39 cellular contexts compared by ENCODE assay signal in genomic region chr7:126499481-126499880, GRCh38.
"Had no signal": no experiment of that assay in that cellular context is flagged by ENCODE, and none has a peak within 500 bp of the region (broad histone marks: within the 10 kb centered on the region; RNA-seq: fewer than 3 reads in every experiment).

No MANE protein-coding gene starts in this region.

- H3K9me3 Mint-ChIP-seq: activated naive CD4-positive, alpha-beta T cell treated with anti-CD3 and anti-CD28 coated beads, Interleukin-2, amount 10 ng/mL, durations not matched to agents 7 days and 5 days; activated naive CD8-positive, alpha-beta T cell treated with anti-CD3 and anti-CD28 coated beads, Interleukin-2, amount 10 ng/mL, durations not matched to agents 7 days and 5 days; activated T-cell treated with anti-CD3 and anti-CD28 coated beads, Interleukin-2, amount 50 U/mL, for 24 hours; activated T-cell treated with anti-CD3 and anti-CD28 coated beads, Interleukin-2, amount 50 U/mL, for 4 hours; activated T-helper 1 cell treated with anti-CD3 and anti-CD28 coated beads, Interleukin-12 subunit alpha, Interleukin-12 subunit beta, Interleukin-2, Interleukin-4 antibody, amounts not matched to agents 30 ng/mL and 10 ng/mL and 1 ng/mL, durations not matched to agents 14 hours and 24 hours and 36 hours; brain had no signal

- H3K4me3 Mint-ChIP-seq: activated naive CD4-positive, alpha-beta T cell treated with anti-CD3 and anti-CD28 coated beads for 36 hours; activated naive CD4-positive, alpha-beta T cell treated with anti-CD3 and anti-CD28 coated beads, Interleukin-2, amount 10 ng/mL, durations not matched to agents 7 days and 5 days; activated naive CD4-positive, alpha-beta T cell treated with anti-CD3 and anti-CD28 coated beads, Interleukin-2, amount 50 U/mL, for 24 hours; activated naive CD8-positive, alpha-beta T cell; activated naive CD8-positive, alpha-beta T cell treated with anti-CD3 and anti-CD28 coated beads for 36 hours; activated naive CD8-positive, alpha-beta T cell treated with anti-CD3 and anti-CD28 coated beads, Interleukin-2, amount 10 ng/mL, durations not matched to agents 7 days and 5 days; activated naive CD8-positive, alpha-beta T cell treated with anti-CD3 and anti-CD28 coated beads, Interleukin-2, amount 50 U/mL, for 24 hours; activated T-cell treated with anti-CD3 and anti-CD28 coated beads, Interleukin-2, amount 50 U/mL, for 24 hours; activated T-cell treated with anti-CD3 and anti-CD28 coated beads, Interleukin-2, amount 50 U/mL, for 4 hours; activated T-helper 1 cell treated with anti-CD3 and anti-CD28 coated beads, Interleukin-12 subunit alpha, Interleukin-12 subunit beta, Interleukin-2, Interleukin-4 antibody, amounts not matched to agents 30 ng/mL and 10 ng/mL and 1 ng/mL, durations not matched to agents 14 hours and 24 hours and 36 hours; activated T-helper 17 cell treated with anti-CD3 and anti-CD28 coated beads, Interleukin-2, amount 50 U/mL, for 72 hours; brain; central memory CD8-positive, alpha-beta T cell had no signal

- H3K27me3 Mint-ChIP-seq: activated naive CD4-positive, alpha-beta T cell treated with anti-CD3 and anti-CD28 coated beads, Interleukin-2, amount 10 ng/mL, durations not matched to agents 7 days and 5 days; activated naive CD4-positive, alpha-beta T cell treated with anti-CD3 and anti-CD28 coated beads, Interleukin-2, amount 50 U/mL, for 24 hours; activated naive CD8-positive, alpha-beta T cell; activated naive CD8-positive, alpha-beta T cell treated with anti-CD3 and anti-CD28 coated beads for 36 hours; activated naive CD8-positive, alpha-beta T cell treated with anti-CD3 and anti-CD28 coated beads, Interleukin-2, amount 10 ng/mL, durations not matched to agents 7 days and 5 days; activated naive CD8-positive, alpha-beta T cell treated with anti-CD3 and anti-CD28 coated beads, Interleukin-2, amount 50 U/mL, for 24 hours; activated T-cell treated with anti-CD3 and anti-CD28 coated beads, Interleukin-2, amount 50 U/mL, for 24 hours; activated T-helper 17 cell treated with anti-CD3 and anti-CD28 coated beads, Interleukin-2, amount 50 U/mL, for 72 hours; brain; central memory CD8-positive, alpha-beta T cell had no signal

- H3K4me3 ChIP-seq: adrenal gland, ascending aorta, body of pancreas, breast epithelium, cardiac muscle cell had no signal

- H3K27ac ChIP-seq: adrenal gland, ascending aorta, body of pancreas, brain microvascular endothelial cell, breast epithelium, cardiac muscle cell had no signal

- H3K4me1 Mint-ChIP-seq: activated naive CD4-positive, alpha-beta T cell treated with anti-CD3 and anti-CD28 coated beads, Interleukin-2, amount 10 ng/mL, durations not matched to agents 7 days and 5 days; activated naive CD4-positive, alpha-beta T cell treated with anti-CD3 and anti-CD28 coated beads, Interleukin-2, amount 50 U/mL, for 24 hours; activated naive CD8-positive, alpha-beta T cell treated with anti-CD3 and anti-CD28 coated beads for 36 hours; activated naive CD8-positive, alpha-beta T cell treated with anti-CD3 and anti-CD28 coated beads, Interleukin-2, amount 10 ng/mL, durations not matched to agents 7 days and 5 days; activated naive CD8-positive, alpha-beta T cell treated with anti-CD3 and anti-CD28 coated beads, Interleukin-2, amount 50 U/mL, for 24 hours; activated T-helper 17 cell treated with anti-CD3 and anti-CD28 coated beads, Interleukin-2, amount 50 U/mL, for 72 hours; central memory CD8-positive, alpha-beta T cell had no signal

- H3K27ac Mint-ChIP-seq: activated naive CD4-positive, alpha-beta T cell treated with anti-CD3 and anti-CD28 coated beads for 36 hours; activated naive CD4-positive, alpha-beta T cell treated with anti-CD3 and anti-CD28 coated beads, Interleukin-2, amount 10 ng/mL, durations not matched to agents 7 days and 5 days; activated naive CD4-positive, alpha-beta T cell treated with anti-CD3 and anti-CD28 coated beads, Interleukin-2, amount 50 U/mL, for 24 hours; activated naive CD4-positive, alpha-beta T cell treated with anti-CD3 and anti-CD28 coated beads, Interleukin-2, amount 50 U/mL, for 72 hours; activated naive CD8-positive, alpha-beta T cell; activated naive CD8-positive, alpha-beta T cell treated with anti-CD3 and anti-CD28 coated beads for 36 hours; activated naive CD8-positive, alpha-beta T cell treated with anti-CD3 and anti-CD28 coated beads, Interleukin-2, amount 10 ng/mL, durations not matched to agents 7 days and 5 days; activated naive CD8-positive, alpha-beta T cell treated with anti-CD3 and anti-CD28 coated beads, Interleukin-2, amount 50 U/mL, for 24 hours; activated T-cell treated with anti-CD3 and anti-CD28 coated beads, Interleukin-2, amount 50 U/mL, for 24 hours; activated T-helper 1 cell treated with anti-CD3 and anti-CD28 coated beads, Interleukin-12 subunit alpha, Interleukin-12 subunit beta, Interleukin-2, Interleukin-4 antibody, amounts not matched to agents 30 ng/mL and 10 ng/mL and 1 ng/mL, durations not matched to agents 14 hours and 24 hours and 36 hours; activated T-helper 17 cell treated with anti-CD3 and anti-CD28 coated beads, Interleukin-2, amount 50 U/mL, for 72 hours; activated T-helper 2 cell treated with anti-CD3 and anti-CD28 coated beads, Interferon-gamma antibody, Interleukin-2, Interleukin-4, amounts not matched to agents 10 μg/mL and 5 μg/mL and 100 μg/mL, durations not matched to agents 14 hours and 24 hours and 36 hours; brain had no signal

- H3K27me3 ChIP-seq: adrenal gland, ascending aorta, body of pancreas, brain microvascular endothelial cell, breast epithelium, cardiac muscle cell had no signal

- DNase-seq: activated effector memory CD4-positive, alpha-beta T cell treated with anti-CD3 and anti-CD28 coated beads, Interleukin-2, amount 50 U/mL, for 16 hours; activated effector memory CD4-positive, alpha-beta T cell treated with Interleukin-2 at 50 U/mL for 16 hours; activated gamma-delta T cell; activated gamma-delta T cell treated with Interleukin-2 at 50 U/mL for 16 hours; activated naive CD4-positive, alpha-beta T cell; activated naive CD4-positive, alpha-beta T cell treated with anti-CD3 and anti-CD28 coated beads for 36 hours; activated naive CD4-positive, alpha-beta T cell treated with anti-CD3 and anti-CD28 coated beads, Interleukin-2, amount 10 ng/mL, durations not matched to agents 7 days and 5 days; activated naive CD4-positive, alpha-beta T cell treated with anti-CD3 and anti-CD28 coated beads, Interleukin-2, amount 50 U/mL, for 16 hours; activated naive CD4-positive, alpha-beta T cell treated with Interleukin-2 at 50 U/mL for 16 hours; activated naive CD8-positive, alpha-beta T cell treated with anti-CD3 and anti-CD28 coated beads for 36 hours; activated naive CD8-positive, alpha-beta T cell treated with anti-CD3 and anti-CD28 coated beads, Interleukin-2, amount 10 ng/mL, durations not matched to agents 7 days and 5 days; activated naive CD8-positive, alpha-beta T cell treated with anti-CD3 and anti-CD28 coated beads, Interleukin-2, amount 50 U/mL, for 24 hours; activated T-cell treated with anti-CD3 and anti-CD28 coated beads, Interleukin-2, amount 50 U/mL, for 1 hour; activated T-cell treated with anti-CD3 and anti-CD28 coated beads, Interleukin-2, amount 50 U/mL, for 24 hours; activated T-cell treated with anti-CD3 and anti-CD28 coated beads, Interleukin-2, amount 50 U/mL, for 4 hours; activated T-cell treated with anti-CD3 and anti-CD28 coated beads, Interleukin-2, amount 50 U/mL, for 48 hours; adrenal gland; amniotic stem cell; amygdala; anterior cingulate cortex; aorta; body of pancreas; brain microvascular endothelial cell; caudate nucleus; central memory CD4-positive, alpha-beta T cell; cerebellar nuclear complex had no signal

- H3K9me3 ChIP-seq: adrenal gland, ascending aorta, body of pancreas, breast epithelium had no signal

- ATAC-seq: activated naive CD4-positive, alpha-beta T cell treated with anti-CD3 and anti-CD28 coated beads, Interleukin-2, amount 50 U/mL, for 72 hours; activated naive CD8-positive, alpha-beta T cell treated with anti-CD3 and anti-CD28 coated beads, Interleukin-2, amount 50 U/mL, for 24 hours; activated T-cell treated with anti-CD3 and anti-CD28 coated beads, Interleukin-2, amount 50 U/mL, for 4 hours; activated T-helper 17 cell treated with anti-CD3 and anti-CD28 coated beads, Interleukin-2, amount 50 U/mL, for 72 hours; body of pancreas had no signal

- FAIRE-seq: astrocyte, bronchial epithelial cell had no signal

- H3K4me1 ChIP-seq: adrenal gland, ascending aorta, breast epithelium had no signal

- H3K36me3 Mint-ChIP-seq: activated naive CD4-positive, alpha-beta T cell treated with anti-CD3 and anti-CD28 coated beads, Interleukin-2, amount 10 ng/mL, durations not matched to agents 7 days and 5 days; activated naive CD4-positive, alpha-beta T cell treated with anti-CD3 and anti-CD28 coated beads, Interleukin-2, amount 50 U/mL, for 24 hours; activated naive CD4-positive, alpha-beta T cell treated with anti-CD3 and anti-CD28 coated beads, Interleukin-2, amount 50 U/mL, for 72 hours; activated naive CD8-positive, alpha-beta T cell; activated naive CD8-positive, alpha-beta T cell treated with anti-CD3 and anti-CD28 coated beads for 36 hours; activated naive CD8-positive, alpha-beta T cell treated with anti-CD3 and anti-CD28 coated beads, Interleukin-2, amount 10 ng/mL, durations not matched to agents 7 days and 5 days; brain had no signal

- H3K36me3 ChIP-seq: adrenal gland, ascending aorta, brain microvascular endothelial cell, breast epithelium, cardiac muscle cell had no signal
